ENCODE assay signal across 27 cellular contexts in genomic region chr10:12480440-12480839, GRCh38.
"Had no signal": no experiment of that assay in that cellular context is flagged by ENCODE, and none has a peak within 500 bp of the region (broad histone marks: within the 10 kb centered on the region; RNA-seq: fewer than 3 reads in every experiment).

No MANE protein-coding gene starts in this region.

- H3K27me3 ChIP-seq: neural progenitor cell, pancreas, right atrium auricular region, right lobe of liver, stomach, testis, thyroid gland, transverse colon, upper lobe of left lung, vagina had no signal

- H3K9ac ChIP-seq: neural progenitor cell had no signal

- H3K27ac Mint-ChIP-seq: immature natural killer cell, mesothelial cell of epicardium, nephron progenitor cell, neural progenitor cell had no signal

- H3K36me3 Mint-ChIP-seq: mesothelial cell of epicardium, natural killer cell had no signal

- H3K27ac ChIP-seq: left ventricle myocardium inferior, neural progenitor cell, pancreas, right atrium auricular region, right lobe of liver, stomach, testis, transverse colon, upper lobe of left lung, vagina had no signal

- H3K4me3 Mint-ChIP-seq: immature natural killer cell; mesothelial cell of epicardium; natural killer cell; nephron progenitor cell; neural progenitor cell; stimulated activated naive B cell treated with anti-CD40 and anti-IgM and Interleukin-4, amounts not matched to agents 10 μg/mL and 1 μg/mL and 100 μg/mL, for 72 hours had no signal

- H2AFZ ChIP-seq: neural progenitor cell had no signal

- H3K36me3 ChIP-seq: left ventricle myocardium inferior, neural progenitor cell, pancreas, right atrium auricular region, right lobe of liver, stomach, thyroid gland, transverse colon, upper lobe of left lung, vagina had no signal

- H3K9me3 Mint-ChIP-seq: immature natural killer cell, natural killer cell had no signal

- H3K9me3 ChIP-seq: left ventricle myocardium inferior, pancreas, right atrium auricular region, right lobe of liver, testis, thyroid gland, transverse colon, upper lobe of left lung, vagina had no signal

- H3K4me2 ChIP-seq: neural progenitor cell, smooth muscle cell had no signal

- H3K27me3 Mint-ChIP-seq: naive B cell; stimulated activated naive B cell treated with anti-CD40 and anti-IgM and Interleukin-4, amounts not matched to agents 10 μg/mL and 1 μg/mL and 100 μg/mL, for 72 hours had no signal

- DNase-seq: hypothalamus; immature natural killer cell; kidney; left ventricle myocardium inferior; mesendoderm; naive B cell; natural killer cell; nephron progenitor cell; pancreas; right lobe of liver; stimulated activated CD4-positive, alpha-beta T cell treated with anti-CD3 and anti-CD28 coated beads, Interleukin-1b, Interleukin-23, amount 100 ng/mL, for 48 hours; stimulated activated CD4-positive, alpha-beta T cell treated with anti-CD3 and anti-CD28 coated beads, Interleukin-2, amount 100 ng/mL, for 48 hours; stimulated activated CD4-positive, alpha-beta T cell treated with anti-CD3 and anti-CD28 coated beads, Interleukin-4, amount 100 ng/mL, for 4 hours; stimulated activated CD8-positive, alpha-beta memory T cell treated with anti-CD3 and anti-CD28 coated beads, Interleukin-4, amount 100 ng/mL, for 48 hours; stimulated activated naive B cell treated with anti-CD40 and anti-IgM and Interleukin-4, amounts not matched to agents 10 μg/mL and 1 μg/mL and 100 μg/mL, for 72 hours; stimulated activated naive CD8-positive, alpha-beta T cell treated with anti-CD3 and anti-CD28 coated beads, Interleukin-15, Interleukin-2, amounts not matched to agents 100 U/mL and 50 U/mL, for 24 hours; stomach; testis; thyroid gland; transverse colon; upper lobe of left lung had no signal

- H3K4me3 ChIP-seq: left ventricle myocardium inferior, lung, neural progenitor cell, pancreas, right atrium auricular region, right lobe of liver, smooth muscle cell, stomach, testis, thyroid gland, transverse colon, upper lobe of left lung, vagina had no signal

- H3K4me1 ChIP-seq: vagina had no signal

- ATAC-seq: pancreas; right lobe of liver; stimulated activated naive B cell treated with anti-CD40 and anti-IgM and Interleukin-4, amounts not matched to agents 10 μg/mL and 1 μg/mL and 100 μg/mL, for 72 hours; stimulated activated naive CD8-positive, alpha-beta T cell treated with anti-CD3 and anti-CD28 coated beads, Interleukin-15, Interleukin-2, amounts not matched to agents 100 U/mL and 50 U/mL, for 24 hours had no signal
